Comparison of ENCODE assay signal across 14 cellular contexts in genomic region chr9:110088099-110088498, GRCh38.
DNase-seq lines count a peak whose midpoint lies in the region; ATAC-seq and TF ChIP-seq lines count a peak whose summit lies in the region.
"Had no signal": no experiment of that assay in that cellular context is flagged by ENCODE, and none has a peak within 500 bp of the region (broad histone marks: within the 10 kb centered on the region; RNA-seq: fewer than 3 reads in every experiment).

No MANE protein-coding gene starts in this region.

- H3K9me3 ChIP-seq in CD4-positive, CD25-positive, alpha-beta regulatory T cell (ENCODE audit: control insufficient read depth in 2 of 2, low read length in 2 of 2) = no peaks in the 10 kb centered on the region
- no peaks in the 10 kb centered on the region for H3K9me3 ChIP-seq in stomach

- peaks cover 29 to 77% (median 58%) of the 10 kb centered on the region in 4 donors for H3K4me1 Mint-ChIP-seq in CD4-positive, CD25-positive, alpha-beta regulatory T cell
- peaks cover 48% of the 10 kb centered on the region for H3K4me1 Mint-ChIP-seq in endothelial cell (ENCODE audit: unreplicated experiment)
- H3K4me1 Mint-ChIP-seq in natural killer cell treated with Interleukin-12 subunit alpha and Interleukin-12 subunit beta and Interleukin-15 and Interleukin-18, amount 100 ng/mL, for 72 hours (ENCODE audit: low read depth in 2 of 2) = peaks cover 4 to 5% of the 10 kb centered on the region in 2 donors

- H3K27ac ChIP-seq in CD4-positive, CD25-positive, alpha-beta regulatory T cell (ENCODE audit: insufficient read depth, low read length, poor library complexity, severe bottlenecking) = no peak overlapping the region
- H3K27ac ChIP-seq in stomach = no peak overlapping the region

- H3K9me3 Mint-ChIP-seq in CD4-positive, CD25-positive, alpha-beta regulatory T cell = no peaks in the 10 kb centered on the region
- H3K9me3 Mint-ChIP-seq in endothelial cell (ENCODE audit: unreplicated experiment) = no peaks in the 10 kb centered on the region
- H3K9me3 Mint-ChIP-seq in natural killer cell treated with Interleukin-12 subunit alpha and Interleukin-12 subunit beta and Interleukin-15 and Interleukin-18, amount 100 ng/mL, for 72 hours = no peaks in the 10 kb centered on the region
- H3K9me3 Mint-ChIP-seq: activated CD8-positive, alpha-beta T cell treated with anti-CD3 and anti-CD28 coated beads for 36 hours; CD4-positive, alpha-beta T cell; T-helper 1 cell treated with Interleukin-12 subunit alpha and Interleukin-12 subunit beta and Interleukin-4 antibody, amounts not matched to agents 30 μg/mL and 1 μg/mL, for 36 hours had no signal

- no peaks in the 10 kb centered on the region for H3K27me3 ChIP-seq in CD4-positive, CD25-positive, alpha-beta regulatory T cell (ENCODE audit: control insufficient read depth, insufficient read depth, low read length)
- no peaks in the 10 kb centered on the region for H3K27me3 ChIP-seq in stomach

- peak in 1 of 3 donors; percentile 39 for DNase-seq in CD4-positive, CD25-positive, alpha-beta regulatory T cell
- DNase-seq in NCI-H2196 (lab: John Stamatoyannopoulos, UW; ENCODE audit: unreplicated experiment) = peak; percentile 41
- no peak for DNase-seq in endothelial cell (ENCODE audit: low spot score)
- DNase-seq in natural killer cell treated with Interleukin-12 subunit alpha and Interleukin-12 subunit beta and Interleukin-15 and Interleukin-18, amount 100 ng/mL, for 72 hours (ENCODE audit: low spot score) = no peak
- no peak for DNase-seq in stomach
- DNase-seq: activated CD8-positive, alpha-beta T cell treated with anti-CD3 and anti-CD28 coated beads for 36 hours; activated gamma-delta T cell treated with Interleukin-2 at 50 U/mL for 16 hours; CD4-positive, alpha-beta T cell; effector CD4-positive, alpha-beta T cell; mesendoderm; occipital lobe had no signal

- peaks cover 10% of the 10 kb centered on the region for H3K36me3 Mint-ChIP-seq in CD4-positive, CD25-positive, alpha-beta regulatory T cell
- peaks cover 34% of the 10 kb centered on the region for H3K36me3 Mint-ChIP-seq in endothelial cell (ENCODE audit: low read depth, unreplicated experiment)
- H3K36me3 Mint-ChIP-seq in natural killer cell treated with Interleukin-12 subunit alpha and Interleukin-12 subunit beta and Interleukin-15 and Interleukin-18, amount 100 ng/mL, for 72 hours = no peaks in the 10 kb centered on the region

- H3K27me3 Mint-ChIP-seq in CD4-positive, CD25-positive, alpha-beta regulatory T cell = no peaks in the 10 kb centered on the region
- peaks cover 9% of the 10 kb centered on the region for H3K27me3 Mint-ChIP-seq in endothelial cell (ENCODE audit: unreplicated experiment)
- no peaks in the 10 kb centered on the region for H3K27me3 Mint-ChIP-seq in natural killer cell treated with Interleukin-12 subunit alpha and Interleukin-12 subunit beta and Interleukin-15 and Interleukin-18, amount 100 ng/mL, for 72 hours
- H3K27me3 Mint-ChIP-seq: CD4-positive, alpha-beta T cell had no signal

- peak overlapping the region in 1 of 3 donors; percentile 28 for H3K27ac Mint-ChIP-seq in CD4-positive, CD25-positive, alpha-beta regulatory T cell
- H3K27ac Mint-ChIP-seq in endothelial cell (ENCODE audit: unreplicated experiment) = peak overlapping the region; percentile 72
- no peak overlapping the region for H3K27ac Mint-ChIP-seq in natural killer cell treated with Interleukin-12 subunit alpha and Interleukin-12 subunit beta and Interleukin-15 and Interleukin-18, amount 100 ng/mL, for 72 hours
- H3K27ac Mint-ChIP-seq: activated CD8-positive, alpha-beta T cell treated with anti-CD3 and anti-CD28 coated beads for 36 hours; CD4-positive, alpha-beta T cell had no signal

- no peak for TF ChIP-seq CTCF in endothelial cell (IDR thresholded peaks at IDR 0.05; ENCODE audit: unreplicated experiment)
- no peak for TF ChIP-seq CTCF in stomach (IDR thresholded peaks at IDR 0.05)

- H3K4me1 ChIP-seq in CD4-positive, CD25-positive, alpha-beta regulatory T cell (ENCODE audit: control insufficient read depth, insufficient read depth, low read length, poor library complexity, severe bottlenecking) = peaks cover 6% of the 10 kb centered on the region
- peaks cover 4 to 27% (median 14%) of the 10 kb centered on the region in 4 donors for H3K4me1 ChIP-seq in stomach

- no peak for TF ChIP-seq EP300 in stomach (IDR thresholded peaks at IDR 0.05)

- no peak for ATAC-seq in CD4-positive, CD25-positive, alpha-beta regulatory T cell (ENCODE audit: low read depth in 2 of 2)
- ATAC-seq in GM18867 (IDR thresholded peaks at IDR 0.05; ENCODE audit: unreplicated experiment) (peak; percentile 56), HG03280 (IDR thresholded peaks at IDR 0.05; ENCODE audit: unreplicated experiment) (no peak)
- ATAC-seq in natural killer cell treated with Interleukin-12 subunit alpha and Interleukin-12 subunit beta and Interleukin-15 and Interleukin-18, amount 100 ng/mL, for 72 hours = no peak
- ATAC-seq: activated CD8-positive, alpha-beta T cell treated with anti-CD3 and anti-CD28 coated beads for 36 hours had no signal

- intact Hi-C loops in stomach (cut with DNase I; ENCODE audit: low total_unique reads) = no loop called here

- H3K4me3 ChIP-seq in CD4-positive, CD25-positive, alpha-beta regulatory T cell (ENCODE audit: low read depth, low read length) = no peak overlapping the region
- H3K4me3 ChIP-seq in stomach = no peak overlapping the region

- TF ChIP-seq POLR2A in stomach (IDR thresholded peaks at IDR 0.05) = no peak

- H3K4me3 Mint-ChIP-seq in CD4-positive, CD25-positive, alpha-beta regulatory T cell = peak overlapping the region in 3 of 4 donors; percentile 6 to 38 (median 11)
- no peak overlapping the region for H3K4me3 Mint-ChIP-seq in endothelial cell (ENCODE audit: unreplicated experiment)
- no peak overlapping the region for H3K4me3 Mint-ChIP-seq in natural killer cell treated with Interleukin-12 subunit alpha and Interleukin-12 subunit beta and Interleukin-15 and Interleukin-18, amount 100 ng/mL, for 72 hours
- H3K4me3 Mint-ChIP-seq: activated CD8-positive, alpha-beta T cell treated with anti-CD3 and anti-CD28 coated beads for 36 hours; CD4-positive, alpha-beta T cell; T-helper 1 cell treated with Interleukin-12 subunit alpha and Interleukin-12 subunit beta and Interleukin-4 antibody, amounts not matched to agents 30 μg/mL and 1 μg/mL, for 36 hours had no signal

- H3K36me3 ChIP-seq in CD4-positive, CD25-positive, alpha-beta regulatory T cell (ENCODE audit: control insufficient read depth, insufficient read depth, low read length) = no peaks in the 10 kb centered on the region
- H3K36me3 ChIP-seq in stomach = no peaks in the 10 kb centered on the region

Comparison
In these comparisons a context has a peak if more than half of its experiments do, and no peak if none do; other contexts are left out.
1. H3K4me3 Mint-ChIP-seq: peak in CD4-positive, CD25-positive, alpha-beta regulatory T cell (3 of 4); none in endothelial cell (single experiment) and natural killer cell treated with Interleukin-12 subunit alpha and Interleukin-12 subunit beta and Interleukin-15 and Interleukin-18, amount 100 ng/mL, for 72 hours (single experiment).